ENCODE assay signal across 1 cellular context in genomic region chr17:48722924-48723554, GRCh38.
TF ChIP-seq lines count a peak whose summit lies in the region.

PRAC2 (plus strand) TSS chr17:48723185; CDS start chr17:48724411, 1,226 bp downstream.

TF ChIP-seq in HepG2, 621 proteins besides CTCF, POLR2A, EP300 and RAD21:
- TF ChIP-seq DNMT3B (CRISPR knock-in tag; conservative IDR thresholded peaks at IDR 0.05) (no peak), PHF20 (CRISPR knock-in tag; IDR thresholded peaks at IDR 0.05) (no peak), EEA1 (CRISPR knock-in tag; IDR thresholded peaks at IDR 0.05; ENCODE audit: borderline replicate concordance) (no peak), ZNF280B (CRISPR knock-in tag; IDR thresholded peaks at IDR 0.05; ENCODE audit: borderline replicate concordance) (no peak), PPARG (CRISPR knock-in tag; conservative IDR thresholded peaks at IDR 0.05) (no peak), ZBTB43 (CRISPR knock-in tag; conservative IDR thresholded peaks at IDR 0.05) (no peak), NR2F6 (IDR thresholded peaks at IDR 0.05) (no peak), NR2F6 (CRISPR knock-in tag; IDR thresholded peaks at IDR 0.05) (no peak), KLF15 (CRISPR knock-in tag; IDR thresholded peaks at IDR 0.05; ENCODE audit: borderline replicate concordance) (no peak), ZNF710 (CRISPR knock-in tag; IDR thresholded peaks at IDR 0.05; ENCODE audit: borderline replicate concordance) (no peak), ZNF644 (CRISPR knock-in tag; IDR thresholded peaks at IDR 0.05; ENCODE audit: low read depth) (no peak), ZNF275 (CRISPR knock-in tag; IDR thresholded peaks at IDR 0.05; ENCODE audit: borderline replicate concordance) (no peak), ZNF335 (CRISPR knock-in tag; IDR thresholded peaks at IDR 0.05) (no peak), SUZ12 (IDR thresholded peaks at IDR 0.05; ENCODE audit: low read depth, low read length) (no peak), KDM3A (CRISPR knock-in tag; IDR thresholded peaks at IDR 0.05; ENCODE audit: low read depth) (no peak)
- TF ChIP-seq, protein P1, sequence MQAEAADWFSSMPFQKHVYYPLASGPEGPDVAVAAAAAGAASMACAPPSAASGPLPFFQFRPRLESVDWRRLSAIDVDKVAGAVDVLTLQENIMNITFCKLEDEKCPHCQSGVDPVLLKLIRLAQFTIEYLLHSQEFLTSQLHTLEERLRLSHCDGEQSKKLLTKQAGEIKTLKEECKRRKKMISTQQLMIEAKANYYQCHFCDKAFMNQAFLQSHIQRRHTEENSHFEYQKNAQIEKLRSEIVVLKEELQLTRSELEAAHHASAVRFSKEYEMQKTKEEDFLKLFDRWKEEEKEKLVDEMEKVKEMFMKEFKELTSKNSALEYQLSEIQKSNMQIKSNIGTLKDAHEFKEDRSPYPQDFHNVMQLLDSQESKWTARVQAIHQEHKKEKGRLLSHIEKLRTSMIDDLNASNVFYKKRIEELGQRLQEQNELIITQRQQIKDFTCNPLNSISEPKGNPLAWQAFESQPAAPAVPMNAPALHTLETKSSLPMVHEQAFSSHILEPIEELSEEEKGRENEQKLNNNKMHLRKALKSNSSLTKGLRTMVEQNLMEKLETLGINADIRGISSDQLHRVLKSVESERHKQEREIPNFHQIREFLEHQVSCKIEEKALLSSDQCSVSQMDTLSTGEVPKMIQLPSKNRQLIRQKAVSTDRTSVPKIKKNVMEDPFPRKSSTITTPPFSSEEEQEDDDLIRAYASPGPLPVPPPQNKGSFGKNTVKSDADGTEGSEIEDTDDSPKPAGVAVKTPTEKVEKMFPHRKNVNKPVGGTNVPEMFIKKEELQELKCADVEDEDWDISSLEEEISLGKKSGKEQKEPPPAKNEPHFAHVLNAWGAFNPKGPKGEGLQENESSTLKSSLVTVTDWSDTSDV (CRISPR knock-in tag; IDR thresholded peaks at IDR 0.05): no peak
- TF ChIP-seq, protein P2, sequence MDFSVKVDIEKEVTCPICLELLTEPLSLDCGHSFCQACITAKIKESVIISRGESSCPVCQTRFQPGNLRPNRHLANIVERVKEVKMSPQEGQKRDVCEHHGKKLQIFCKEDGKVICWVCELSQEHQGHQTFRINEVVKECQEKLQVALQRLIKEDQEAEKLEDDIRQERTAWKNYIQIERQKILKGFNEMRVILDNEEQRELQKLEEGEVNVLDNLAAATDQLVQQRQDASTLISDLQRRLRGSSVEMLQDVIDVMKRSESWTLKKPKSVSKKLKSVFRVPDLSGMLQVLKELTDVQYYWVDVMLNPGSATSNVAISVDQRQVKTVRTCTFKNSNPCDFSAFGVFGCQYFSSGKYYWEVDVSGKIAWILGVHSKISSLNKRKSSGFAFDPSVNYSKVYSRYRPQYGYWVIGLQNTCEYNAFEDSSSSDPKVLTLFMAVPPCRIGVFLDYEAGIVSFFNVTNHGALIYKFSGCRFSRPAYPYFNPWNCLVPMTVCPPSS (IDR thresholded peaks at IDR 0.05): no peak
